Comparison of ENCODE assay signal across 8 cellular contexts in genomic region chr14:60980811-60981625, GRCh38.
A peak's percentile ranks its signal among the peaks of the same experiment; 100 is the strongest.
DNase-seq lines count a peak whose midpoint lies in the region; ATAC-seq lines count a peak whose summit lies in the region.

TSS of gene SLC38A6 (plus strand) at chr14:60981245. CDS start at chr14:60981278, 33 bp downstream.
TSS of gene TRMT5 (minus strand) at chr14:60981079. CDS start at chr14:60980973, 106 bp downstream.

- peak within 1 kb of the TSS; percentile 58 for H3K9ac ChIP-seq in endocrine pancreas (ENCODE audit: control insufficient read depth, insufficient read depth, low read length)

- H3K36me3 ChIP-seq in endocrine pancreas (ENCODE audit: control insufficient read depth, insufficient read depth, low read length), result no peaks in the 10 kb centered on the region

- H3K27me3 ChIP-seq in endocrine pancreas (ENCODE audit: control insufficient read depth, insufficient read depth, low read length), result no peaks in the 10 kb centered on the region

- peaks cover 13% of the 10 kb centered on the region for H3K4me1 ChIP-seq in endocrine pancreas (ENCODE audit: control insufficient read depth, insufficient read depth, low read length)

- DNase-seq in COR-L47 (lab: John Stamatoyannopoulos, UW), result peak; percentile 84
- peak; percentile 82 for DNase-seq in HS-5 (ENCODE audit: low read depth)
- peak; percentile 39 for DNase-seq in NK-92 (lab: John Stamatoyannopoulos, UW; ENCODE audit: unreplicated experiment)
- peak; percentile 98 for DNase-seq in activated CD8-positive, alpha-beta memory T cell treated with anti-CD3 and anti-CD28 coated beads for 24 hours
- peak; percentile 94 for DNase-seq in medulla oblongata (ENCODE audit: extremely low spot score)
- peak; percentile 79 to 84 (median 83) for DNase-seq in stimulated activated CD4-positive, alpha-beta T cell treated with anti-CD3 and anti-CD28 coated beads, TNF-alpha, amount 100 ng/mL, for 48 hours (ENCODE audit: low read depth in 3 of 3)

- peak; percentile 84 for ATAC-seq in GM21360 (IDR thresholded peaks at IDR 0.05; ENCODE audit: unreplicated experiment)

- H3K4me3 ChIP-seq in endocrine pancreas (ENCODE audit: control insufficient read depth, insufficient read depth, low read length), result peak within 1 kb of the TSS; percentile 92

- H3K9me3 ChIP-seq in endocrine pancreas (ENCODE audit: control insufficient read depth, low read length), result no peaks in the 10 kb centered on the region

Comparison
In these comparisons a context has a peak if more than half of its experiments do, and no peak if none do; other contexts are left out.
1. Peak in every context shown above with its lines: DNase-seq, ATAC-seq and H3K4me3 ChIP-seq.
2. DNase-seq: peak in every context shown above with its lines; median percentile 98 in activated CD8-positive, alpha-beta memory T cell treated with anti-CD3 and anti-CD28 coated beads for 24 hours; 94 in medulla oblongata; 84 in COR-L47; 83 in stimulated activated CD4-positive, alpha-beta T cell treated with anti-CD3 and anti-CD28 coated beads, TNF-alpha, amount 100 ng/mL, for 48 hours; 82 in HS-5; 39 in NK-92.